Comparison of ENCODE assay signal across 27 cellular contexts in genomic region chr5:130066644-130067043, GRCh38.
DNase-seq lines count a peak whose midpoint lies in the region; ATAC-seq, FAIRE-seq and TF ChIP-seq lines count a peak whose summit lies in the region.
"Had no signal": no experiment of that assay in that cellular context is flagged by ENCODE, and none has a peak within 500 bp of the region (broad histone marks: within the 10 kb centered on the region; RNA-seq: fewer than 3 reads in every experiment).

No MANE protein-coding gene starts in this region.

- H3K36me3 Mint-ChIP-seq in astrocyte (ENCODE audit: low read depth, unreplicated experiment) (no peaks in the 10 kb centered on the region), osteocyte (ENCODE audit: unreplicated experiment) (no peaks in the 10 kb centered on the region)
- H3K36me3 Mint-ChIP-seq in activated CD4-positive, alpha-beta memory T cell treated with anti-CD3 and anti-CD28 coated beads, Interleukin-2, amount 10 ng/mL, durations not matched to agents 7 days and 5 days (ENCODE audit: low read depth), result no peaks in the 10 kb centered on the region
- no peaks in the 10 kb centered on the region for H3K36me3 Mint-ChIP-seq in effector memory CD8-positive, alpha-beta T cell (ENCODE audit: insufficient read depth)
- no peaks in the 10 kb centered on the region for H3K36me3 Mint-ChIP-seq in CD4-positive, alpha-beta T cell (ENCODE audit: low read depth)
- H3K36me3 Mint-ChIP-seq: activated CD4-positive, alpha-beta memory T cell treated with anti-CD3 and anti-CD28 coated beads for 36 hours; activated naive CD4-positive, alpha-beta T cell treated with anti-CD3 and anti-CD28 coated beads, Interleukin-2, amount 10 ng/mL, durations not matched to agents 7 days and 5 days; CD4-positive, CD25-positive, alpha-beta regulatory T cell; IgD-negative memory B cell; natural killer cell treated with Interleukin-12 subunit alpha and Interleukin-12 subunit beta and Interleukin-15 and Interleukin-18, amount 100 ng/mL, for 72 hours; WTC11 had no signal

- intact Hi-C loops in CD4-positive, alpha-beta T cell (cut with DNase I, micrococcal nuclease), result no loop called here

- H3K9me3 Mint-ChIP-seq in astrocyte (ENCODE audit: unreplicated experiment) (no peaks in the 10 kb centered on the region), osteocyte (ENCODE audit: unreplicated experiment) (no peaks in the 10 kb centered on the region)
- no peaks in the 10 kb centered on the region for H3K9me3 Mint-ChIP-seq in activated CD4-positive, alpha-beta memory T cell treated with anti-CD3 and anti-CD28 coated beads, Interleukin-2, amount 10 ng/mL, durations not matched to agents 7 days and 5 days
- H3K9me3 Mint-ChIP-seq in effector memory CD8-positive, alpha-beta T cell, result no peaks in the 10 kb centered on the region
- no peaks in the 10 kb centered on the region for H3K9me3 Mint-ChIP-seq in CD4-positive, alpha-beta T cell
- H3K9me3 Mint-ChIP-seq: activated CD4-positive, alpha-beta memory T cell treated with anti-CD3 and anti-CD28 coated beads for 36 hours; activated naive CD4-positive, alpha-beta T cell treated with anti-CD3 and anti-CD28 coated beads, Interleukin-2, amount 10 ng/mL, durations not matched to agents 7 days and 5 days; IgD-negative memory B cell; WTC11 had no signal

- no peaks in the 10 kb centered on the region for H3K9me3 ChIP-seq in astrocyte (ENCODE audit: insufficient read depth, low read depth, low read length)
- no peaks in the 10 kb centered on the region for H3K9me3 ChIP-seq in CD4-positive, alpha-beta T cell (ENCODE audit: control insufficient read depth, low read length)
- H3K9me3 ChIP-seq: MG63, spleen had no signal

- CTCF ChIA-PET in activated CD4-positive, alpha-beta memory T cell treated with anti-CD3 and anti-CD28 coated beads, Interleukin-2, amount 10 ng/mL, durations not matched to agents 7 days and 5 days (lab: Charles Lee), result no interaction called here
- CTCF ChIA-PET in CD4-positive, alpha-beta T cell (lab: Charles Lee), result no interaction called here

- H4K20me1 ChIP-seq in astrocyte (ENCODE audit: insufficient read depth, low read length), result no peaks in the 10 kb centered on the region

- no peaks in the 10 kb centered on the region for H3K27me3 ChIP-seq in astrocyte (ENCODE audit: insufficient read depth, low read length)
- H3K27me3 ChIP-seq in CD4-positive, alpha-beta T cell (ENCODE audit: control insufficient read depth, insufficient read depth, low read length), result no peaks in the 10 kb centered on the region
- H3K27me3 ChIP-seq: MG63, spleen had no signal

- DNase-seq in AG09309 (ENCODE audit: low read depth), result peak; percentile 14
- DNase-seq in astrocyte (ENCODE audit: low read depth), result peak; percentile 32
- DNase-seq in fibroblast of the aortic adventitia (ENCODE audit: low read depth), result peak; percentile 61
- no peak for DNase-seq in osteocyte (ENCODE audit: extremely low spot score, unreplicated experiment)
- DNase-seq in hippocampal formation (lab: John Stamatoyannopoulos, UW), result no peak
- DNase-seq in activated CD4-positive, alpha-beta memory T cell treated with anti-CD3 and anti-CD28 coated beads, Interleukin-2, amount 10 ng/mL, durations not matched to agents 7 days and 5 days, result no peak
- no peak for DNase-seq in effector memory CD8-positive, alpha-beta T cell
- DNase-seq in CD4-positive, alpha-beta T cell, result no peak
- DNase-seq: activated CD4-positive, alpha-beta memory T cell treated with anti-CD3 and anti-CD28 coated beads for 36 hours; activated naive CD4-positive, alpha-beta T cell treated with anti-CD3 and anti-CD28 coated beads, Interleukin-2, amount 10 ng/mL, durations not matched to agents 7 days and 5 days; activated T-cell treated with anti-CD3 and anti-CD28 coated beads, Interleukin-2, amount 50 U/mL, for 1 hour; CD4-positive, CD25-positive, alpha-beta regulatory T cell; effector CD4-positive, alpha-beta T cell; kidney; mesendoderm; MG63; NCI-H1694; NCI-H2227 treated with DMSO at 0.1 percent for 48 hours; spleen; stimulated activated CD8-positive, alpha-beta memory T cell treated with anti-CD3 and anti-CD28 coated beads, Interleukin-4, amount 100 ng/mL, for 48 hours; T-helper 17 cell had no signal

- no peak overlapping the region for H2AFZ ChIP-seq in astrocyte (ENCODE audit: low read depth, low read length)

- POLR2A ChIA-PET in activated CD4-positive, alpha-beta memory T cell treated with anti-CD3 and anti-CD28 coated beads, Interleukin-2, amount 10 ng/mL, durations not matched to agents 7 days and 5 days (lab: Charles Lee), result no interaction called here
- POLR2A ChIA-PET in CD4-positive, alpha-beta T cell (lab: Charles Lee), result no interaction called here

- no peaks in the 10 kb centered on the region for H3K27me3 Mint-ChIP-seq in astrocyte (ENCODE audit: low read depth, unreplicated experiment)
- no peaks in the 10 kb centered on the region for H3K27me3 Mint-ChIP-seq in osteocyte (ENCODE audit: unreplicated experiment)
- H3K27me3 Mint-ChIP-seq in activated CD4-positive, alpha-beta memory T cell treated with anti-CD3 and anti-CD28 coated beads, Interleukin-2, amount 10 ng/mL, durations not matched to agents 7 days and 5 days, result no peaks in the 10 kb centered on the region
- H3K27me3 Mint-ChIP-seq in effector memory CD8-positive, alpha-beta T cell, result no peaks in the 10 kb centered on the region
- peaks cover 6% of the 10 kb centered on the region for H3K27me3 Mint-ChIP-seq in CD4-positive, alpha-beta T cell
- H3K27me3 Mint-ChIP-seq: activated CD4-positive, alpha-beta memory T cell treated with anti-CD3 and anti-CD28 coated beads for 36 hours; activated naive CD4-positive, alpha-beta T cell treated with anti-CD3 and anti-CD28 coated beads, Interleukin-2, amount 10 ng/mL, durations not matched to agents 7 days and 5 days; CD4-positive, CD25-positive, alpha-beta regulatory T cell; IgD-negative memory B cell; natural killer cell treated with Interleukin-12 subunit alpha and Interleukin-12 subunit beta and Interleukin-15 and Interleukin-18, amount 100 ng/mL, for 72 hours; T-helper 17 cell had no signal

- H3K27ac Mint-ChIP-seq in astrocyte (ENCODE audit: unreplicated experiment), result no peak overlapping the region
- H3K27ac Mint-ChIP-seq in osteocyte (ENCODE audit: unreplicated experiment), result peak overlapping the region; percentile 9
- no peak overlapping the region for H3K27ac Mint-ChIP-seq in activated CD4-positive, alpha-beta memory T cell treated with anti-CD3 and anti-CD28 coated beads, Interleukin-2, amount 10 ng/mL, durations not matched to agents 7 days and 5 days
- H3K27ac Mint-ChIP-seq in effector memory CD8-positive, alpha-beta T cell, result no peak overlapping the region
- H3K27ac Mint-ChIP-seq in CD4-positive, alpha-beta T cell, result no peak overlapping the region
- H3K27ac Mint-ChIP-seq: activated CD4-positive, alpha-beta memory T cell treated with anti-CD3 and anti-CD28 coated beads for 36 hours; activated naive CD4-positive, alpha-beta T cell treated with anti-CD3 and anti-CD28 coated beads, Interleukin-2, amount 10 ng/mL, durations not matched to agents 7 days and 5 days; CD4-positive, CD25-positive, alpha-beta regulatory T cell; IgD-negative memory B cell; natural killer cell treated with Interleukin-12 subunit alpha and Interleukin-12 subunit beta and Interleukin-15 and Interleukin-18, amount 100 ng/mL, for 72 hours; T-helper 17 cell; WTC11 had no signal

- no peak overlapping the region for H3K9ac ChIP-seq in astrocyte (ENCODE audit: low read length)

- peak; percentile 65 for FAIRE-seq in astrocyte (lab: Jason Lieb, UNC)
- FAIRE-seq: bronchial epithelial cell, kidney had no signal

- TF ChIP-seq CTCF in AG09309 (IDR thresholded peaks at IDR 0.05; ENCODE audit: control insufficient read depth, insufficient read depth, low read depth, low read length, missing control alignments), result no peak
- no peak for TF ChIP-seq CTCF in astrocyte (IDR thresholded peaks at IDR 0.05; ENCODE audit: insufficient read depth, low read depth, low read length)
- TF ChIP-seq CTCF in fibroblast of the aortic adventitia (IDR thresholded peaks at IDR 0.05; ENCODE audit: insufficient read depth, low read length), result no peak
- no peak for TF ChIP-seq CTCF in osteocyte (IDR thresholded peaks at IDR 0.05)
- no peak for TF ChIP-seq CTCF in CD4-positive, alpha-beta T cell (IDR thresholded peaks at IDR 0.05)

- no peaks in the 10 kb centered on the region for H3K4me1 ChIP-seq in astrocyte (ENCODE audit: insufficient read depth, low read length)
- H3K4me1 ChIP-seq: spleen had no signal

- no peak overlapping the region for H3K4me3 ChIP-seq in AG09309 (ENCODE audit: control insufficient read depth, low read depth, low read length)
- no peak overlapping the region for H3K4me3 ChIP-seq in astrocyte (ENCODE audit: insufficient read depth, low read depth, low read length)
- H3K4me3 ChIP-seq in fibroblast of the aortic adventitia (ENCODE audit: low read depth, low read length), result no peak overlapping the region
- H3K4me3 ChIP-seq: MG63, spleen had no signal

- no peak overlapping the region for H3K4me3 Mint-ChIP-seq in astrocyte (ENCODE audit: unreplicated experiment)
- H3K4me3 Mint-ChIP-seq in osteocyte (ENCODE audit: unreplicated experiment), result no peak overlapping the region
- no peak overlapping the region for H3K4me3 Mint-ChIP-seq in activated CD4-positive, alpha-beta memory T cell treated with anti-CD3 and anti-CD28 coated beads, Interleukin-2, amount 10 ng/mL, durations not matched to agents 7 days and 5 days
- no peak overlapping the region for H3K4me3 Mint-ChIP-seq in effector memory CD8-positive, alpha-beta T cell
- H3K4me3 Mint-ChIP-seq in CD4-positive, alpha-beta T cell, result no peak overlapping the region
- H3K4me3 Mint-ChIP-seq: activated CD4-positive, alpha-beta memory T cell treated with anti-CD3 and anti-CD28 coated beads for 36 hours; activated naive CD4-positive, alpha-beta T cell treated with anti-CD3 and anti-CD28 coated beads, Interleukin-2, amount 10 ng/mL, durations not matched to agents 7 days and 5 days; CD4-positive, CD25-positive, alpha-beta regulatory T cell; IgD-negative memory B cell; natural killer cell treated with Interleukin-12 subunit alpha and Interleukin-12 subunit beta and Interleukin-15 and Interleukin-18, amount 100 ng/mL, for 72 hours; T-helper 17 cell; WTC11 had no signal

- H3K36me3 ChIP-seq in astrocyte (ENCODE audit: insufficient read depth, low read length), result no peaks in the 10 kb centered on the region
- H3K36me3 ChIP-seq: MG63, spleen had no signal

- H3K4me1 Mint-ChIP-seq in astrocyte (ENCODE audit: low read depth, unreplicated experiment) (no peaks in the 10 kb centered on the region), osteocyte (ENCODE audit: unreplicated experiment) (peaks cover 12% of the 10 kb centered on the region)
- H3K4me1 Mint-ChIP-seq in activated CD4-positive, alpha-beta memory T cell treated with anti-CD3 and anti-CD28 coated beads, Interleukin-2, amount 10 ng/mL, durations not matched to agents 7 days and 5 days, result no peaks in the 10 kb centered on the region
- no peaks in the 10 kb centered on the region for H3K4me1 Mint-ChIP-seq in effector memory CD8-positive, alpha-beta T cell (ENCODE audit: low read depth in 2 of 2)
- no peaks in the 10 kb centered on the region for H3K4me1 Mint-ChIP-seq in CD4-positive, alpha-beta T cell (ENCODE audit: low read depth)
- H3K4me1 Mint-ChIP-seq: activated naive CD4-positive, alpha-beta T cell treated with anti-CD3 and anti-CD28 coated beads, Interleukin-2, amount 10 ng/mL, durations not matched to agents 7 days and 5 days; CD4-positive, CD25-positive, alpha-beta regulatory T cell; IgD-negative memory B cell; WTC11 had no signal

- no peak overlapping the region for H3K4me2 ChIP-seq in astrocyte (ENCODE audit: low read length)

- ATAC-seq in effector memory CD8-positive, alpha-beta T cell (replicated peaks), result no peak
- ATAC-seq in CD4-positive, alpha-beta T cell (ENCODE audit: poor library complexity), result no peak
- ATAC-seq: esophagus mucosa; HCT116; natural killer cell treated with Interleukin-12 subunit alpha and Interleukin-12 subunit beta and Interleukin-15 and Interleukin-18, amount 100 ng/mL, for 72 hours; T-helper 17 cell; WTC11 had no signal

- H3K27ac ChIP-seq in astrocyte (ENCODE audit: low read depth, low read length), result no peak overlapping the region
- H3K27ac ChIP-seq in CD4-positive, alpha-beta T cell (ENCODE audit: low read depth, low read length), result no peak overlapping the region
- H3K27ac ChIP-seq: spleen had no signal

- no peaks in the 10 kb centered on the region for H3K79me2 ChIP-seq in astrocyte (ENCODE audit: insufficient read depth, low read length)

Comparison
In these comparisons a context has a peak if more than half of its experiments do, and no peak if none do; other contexts are left out.
1. DNase-seq: peak in AG09309 (single experiment), astrocyte (single experiment) and fibroblast of the aortic adventitia (single experiment); none in osteocyte (single experiment), hippocampal formation (0 of 2), activated CD4-positive, alpha-beta memory T cell treated with anti-CD3 and anti-CD28 coated beads, Interleukin-2, amount 10 ng/mL, durations not matched to agents 7 days and 5 days (single experiment), effector memory CD8-positive, alpha-beta T cell (0 of 3) and CD4-positive, alpha-beta T cell (0 of 10).